28 cellular contexts compared by ENCODE assay signal in the genomic region with DNA sequence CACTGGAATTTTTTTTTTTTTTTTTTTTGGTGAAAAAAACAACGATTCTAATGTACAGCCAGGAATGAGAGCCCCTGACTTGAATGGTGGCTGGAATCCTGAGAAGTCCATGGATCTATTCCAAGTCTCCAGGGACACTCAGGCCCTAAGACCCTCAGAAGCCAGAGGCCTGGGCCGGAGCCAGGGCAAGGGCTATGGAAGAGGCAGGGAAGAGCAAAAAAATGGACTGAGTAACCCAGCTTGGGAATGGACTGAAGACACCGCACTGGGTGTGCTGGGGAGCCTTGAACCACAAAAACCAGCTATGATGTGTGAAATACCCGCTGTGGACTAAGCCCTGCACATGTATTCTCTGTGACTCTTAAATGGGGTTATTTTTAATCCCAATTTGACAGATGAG.
"Had no signal": no experiment of that assay in that cellular context is flagged by ENCODE, and none has a peak within 500 bp of the region (broad histone marks: within the 10 kb centered on the region; RNA-seq: fewer than 3 reads in every experiment).

No MANE protein-coding gene starts in this region.

- H3K4me3 ChIP-seq: left lung, lower lobe of right lung, neural progenitor cell, ovary, prostate gland, stomach, testis, thyroid gland, transverse colon, upper lobe of left lung had no signal

- H3K36me3 ChIP-seq: left lung, lower lobe of right lung, neural progenitor cell, neutrophil, ovary, prostate gland, stomach, thyroid gland, transverse colon, upper lobe of left lung had no signal

- H3K27me3 ChIP-seq: neural progenitor cell, ovary, testis, thyroid gland, upper lobe of left lung had no signal

- H3K27ac ChIP-seq: left lung, lower lobe of right lung, neural progenitor cell, neutrophil, ovary, prostate gland, stomach, testis, thyroid gland, transverse colon, upper lobe of left lung had no signal

- H3K4me2 ChIP-seq: neural progenitor cell had no signal

- DNase-seq: hippocampal formation; immature natural killer cell; kidney; left colon; left lung; lower lobe of right lung; mammary epithelial cell; mesenchymal stem cell; naive B cell; natural killer cell; nephron progenitor cell; occipital lobe; ovary; retina; right cardiac atrium; small intestine; stimulated activated CD4-positive, alpha-beta T cell treated with anti-CD3 and anti-CD28 coated beads, Interleukin-2, amount 100 ng/mL, for 48 hours; stimulated activated CD4-positive, alpha-beta T cell treated with anti-CD3 and anti-CD28 coated beads, Interleukin-4, amount 100 ng/mL, for 4 hours; stimulated activated CD8-positive, alpha-beta memory T cell treated with anti-CD3 and anti-CD28 coated beads, Interleukin-4, amount 100 ng/mL, for 48 hours; stimulated activated naive CD8-positive, alpha-beta T cell treated with anti-CD3 and anti-CD28 coated beads, Interleukin-15, Interleukin-2, amounts not matched to agents 100 U/mL and 50 U/mL, for 24 hours; stomach; testis; thyroid gland; transverse colon; upper lobe of left lung had no signal

- H3K4me1 ChIP-seq: left lung, lower lobe of right lung, neural progenitor cell, prostate gland, stomach, testis, thyroid gland, transverse colon, upper lobe of left lung had no signal

- H3K9me3 ChIP-seq: neutrophil, ovary, prostate gland, testis, thyroid gland, transverse colon had no signal

- H2AFZ ChIP-seq: neural progenitor cell had no signal
